Comparison of ENCODE assay signal across 27 cellular contexts in genomic region chr14:106789318-106789717, GRCh38.
"Had no signal": no experiment of that assay in that cellular context is flagged by ENCODE, and none has a peak within 500 bp of the region (broad histone marks: within the 10 kb centered on the region; RNA-seq: fewer than 3 reads in every experiment).

No MANE protein-coding gene starts in this region.

- H3K9me3 ChIP-seq: esophagus squamous epithelium, gastrocnemius medialis, heart right ventricle, left lung, lower lobe of right lung, mucosa of descending colon had no signal

- DNase-seq: cortex of kidney; effector CD8-positive, alpha-beta T cell; effector memory CD8-positive, alpha-beta T cell; endodermal cell; erythroblast; esophagus squamous epithelium; foreskin fibroblast; foreskin melanocyte; gastrocnemius medialis; glutamatergic neuron; head of caudate nucleus; heart right ventricle; hippocampal formation; left cardiac atrium; left lung; left ventricle myocardium superior; lower lobe of right lung; mesenchymal stem cell; mucosa of descending colon; naive B cell; naive thymus-derived CD8-positive, alpha-beta T cell had no signal

- H3K27ac Mint-ChIP-seq: dendritic cell treated with granulocyte-macrophage colony-stimulating factor and Interleukin-4, amounts not matched to agents 40 ng/mL and 50 ng/mL, for 4 days; effector memory CD8-positive, alpha-beta T cell; endodermal cell; mesothelial cell of epicardium had no signal

- H3K4me3 Mint-ChIP-seq: dendritic cell treated with granulocyte-macrophage colony-stimulating factor and Interleukin-4, amounts not matched to agents 40 ng/mL and 50 ng/mL, for 4 days; effector memory CD8-positive, alpha-beta T cell; endodermal cell; mesothelial cell of epicardium had no signal

- FAIRE-seq: islet of Langerhans, keratinocyte had no signal

- H3K36me3 ChIP-seq: esophagus squamous epithelium, gastrocnemius medialis, heart right ventricle, left lung, lower lobe of right lung had no signal

- H3K4me1 ChIP-seq: esophagus squamous epithelium, gastrocnemius medialis, heart right ventricle, left lung, lower lobe of right lung had no signal

- H3K4me3 ChIP-seq: esophagus squamous epithelium, gastrocnemius medialis, heart right ventricle, left lung, lower lobe of right lung, mucosa of descending colon had no signal

- ATAC-seq: effector memory CD8-positive, alpha-beta T cell; esophagus mucosa; gastrocnemius medialis; heart right ventricle; left cardiac atrium; left lung; left ventricle myocardium superior; lower lobe of right lung; mucosa of descending colon had no signal

- H3K9me3 Mint-ChIP-seq: dendritic cell treated with granulocyte-macrophage colony-stimulating factor and Interleukin-4, amounts not matched to agents 40 ng/mL and 50 ng/mL, for 4 days; effector memory CD8-positive, alpha-beta T cell; naive B cell; naive thymus-derived CD8-positive, alpha-beta T cell had no signal

- H3K27me3 ChIP-seq: gastrocnemius medialis had no signal

- H3K27ac ChIP-seq: epithelial cell of prostate, esophagus squamous epithelium, gastrocnemius medialis, heart right ventricle, left lung, lower lobe of right lung had no signal

- H3K4me1 Mint-ChIP-seq: endodermal cell, mesothelial cell of epicardium had no signal

- H3K27me3 Mint-ChIP-seq: dendritic cell treated with granulocyte-macrophage colony-stimulating factor and Interleukin-4, amounts not matched to agents 40 ng/mL and 50 ng/mL, for 4 days; naive B cell had no signal

- H3K36me3 Mint-ChIP-seq: naive B cell; naive thymus-derived CD8-positive, alpha-beta T cell had no signal
